In genomic region chrX:69186651-69187050, GRCh38 we compare ENCODE assay signal across 24 cellular contexts.
"Had no signal": no experiment of that assay in that cellular context is flagged by ENCODE, and none has a peak within 500 bp of the region (broad histone marks: within the 10 kb centered on the region; RNA-seq: fewer than 3 reads in every experiment).

No MANE protein-coding gene starts in this region.

- H3K36me3 Mint-ChIP-seq: immature natural killer cell, mesothelial cell of epicardium, naive B cell had no signal

- H3K4me3 ChIP-seq: colonic mucosa, dorsolateral prefrontal cortex, esophagus squamous epithelium, gastrocnemius medialis, hepatocyte, left lung, lower lobe of right lung, mucosa of descending colon had no signal

- DNase-seq: colonic mucosa; dermis blood vessel endothelial cell; effector CD4-positive, alpha-beta T cell; effector memory CD4-positive, alpha-beta T cell; erythroblast; esophagus squamous epithelium; foreskin fibroblast; foreskin melanocyte; gastrocnemius medialis; glutamatergic neuron; hypothalamus; immature natural killer cell; left cardiac atrium; left lung; left ventricle myocardium superior; lower lobe of right lung; mesenchymal stem cell; mucosa of descending colon; naive B cell had no signal

- H3K27ac Mint-ChIP-seq: immature natural killer cell, mesothelial cell of epicardium, naive B cell had no signal

- H3K4me1 Mint-ChIP-seq: immature natural killer cell, naive B cell had no signal

- H3K27ac ChIP-seq: colonic mucosa, dorsolateral prefrontal cortex, epithelial cell of prostate, esophagus squamous epithelium, gastrocnemius medialis, hepatocyte, left lung, lower lobe of right lung had no signal

- H3K9me3 Mint-ChIP-seq: immature natural killer cell, naive B cell had no signal

- H3K4me3 Mint-ChIP-seq: immature natural killer cell, mesothelial cell of epicardium, naive B cell had no signal

- ATAC-seq: esophagus mucosa, gastrocnemius medialis, left cardiac atrium, left lung, left ventricle myocardium superior, lower lobe of right lung, mucosa of descending colon had no signal
